Comparison of ENCODE assay signal across 17 cellular contexts in the genomic region with DNA sequence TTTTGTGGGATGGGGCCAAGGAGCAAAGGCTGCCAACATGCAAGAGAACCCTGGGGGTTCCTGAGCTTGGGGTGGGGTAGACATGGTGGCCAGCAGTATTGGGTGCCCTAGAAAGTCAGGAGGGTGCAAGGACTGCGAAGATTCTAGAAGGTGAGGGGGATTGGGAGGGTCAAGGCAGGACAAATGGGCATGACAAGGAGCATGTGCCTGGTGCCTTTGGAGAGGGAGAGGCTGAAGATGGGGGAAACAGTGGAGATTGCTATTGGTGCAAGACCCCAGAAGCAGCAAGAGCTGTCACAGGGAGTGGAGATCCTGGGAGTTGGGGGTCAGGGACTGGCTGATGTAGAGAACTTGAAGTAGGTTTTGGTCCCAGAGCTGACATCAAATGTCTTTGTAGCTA. TPM values are rescaled to one million over a fixed set of nuclear protein-coding genes. Genes with fewer than 3 reads are reported as not detected.
A peak's percentile ranks its signal among the peaks of the same experiment; 100 is the strongest.
DNase-seq lines count a peak whose midpoint lies in the region; ATAC-seq, FAIRE-seq and TF ChIP-seq lines count a peak whose summit lies in the region.
"Had no signal": no experiment of that assay in that cellular context is flagged by ENCODE, and none has a peak within 500 bp of the region (broad histone marks: within the 10 kb centered on the region; RNA-seq: fewer than 3 reads in every experiment).

No MANE protein-coding gene starts in this region.

- H3K4me3 ChIP-seq in BLaER1 (no peak overlapping the region), kidney (ENCODE audit: low read length in 2 of 2) (no peak overlapping the region), small intestine (ENCODE audit: low read depth in 1 of 2, low read length in 2 of 2) (no peak overlapping the region)
- no peak overlapping the region for H3K4me3 ChIP-seq in CD4-positive, CD25-positive, alpha-beta regulatory T cell (ENCODE audit: low read depth, low read length)
- H3K4me3 ChIP-seq: SJSA1, tibial artery had no signal

- no peak overlapping the region for H3K27ac ChIP-seq in BLaER1
- H3K27ac ChIP-seq in CD4-positive, CD25-positive, alpha-beta regulatory T cell (ENCODE audit: insufficient read depth, low read length, poor library complexity, severe bottlenecking): peak overlapping the region; percentile 5
- no peak overlapping the region for H3K27ac ChIP-seq in kidney (ENCODE audit: low read depth in 2 of 2, low read length in 2 of 2)
- H3K27ac ChIP-seq in small intestine (ENCODE audit: low read depth in 1 of 2, low read length in 1 of 2): no peak overlapping the region
- H3K27ac ChIP-seq: SJSA1 had no signal

- FAIRE-seq in kidney (lab: Jason Lieb, UNC): no peak
- FAIRE-seq in small intestine (lab: Jason Lieb, UNC): no peak
- FAIRE-seq: RCC 7860 had no signal

- H3K9me3 Mint-ChIP-seq in CD4-positive, CD25-positive, alpha-beta regulatory T cell: peaks cover 0 to 2% (median 0%) of the 10 kb centered on the region in 7 donors
- H3K9me3 Mint-ChIP-seq in activated CD8-positive, alpha-beta T cell treated with anti-CD3 and anti-CD28 coated beads, Interleukin-2, amount 10 ng/mL, durations not matched to agents 7 days and 5 days (ENCODE audit: insufficient read depth): no peaks in the 10 kb centered on the region
- H3K9me3 Mint-ChIP-seq in naive thymus-derived CD8-positive, alpha-beta T cell: no peaks in the 10 kb centered on the region

- H3K9me3 ChIP-seq in BLaER1: peaks cover 35% of the 10 kb centered on the region
- no peaks in the 10 kb centered on the region for H3K9me3 ChIP-seq in CD4-positive, CD25-positive, alpha-beta regulatory T cell (ENCODE audit: control insufficient read depth in 2 of 2, low read length in 2 of 2)
- no peaks in the 10 kb centered on the region for H3K9me3 ChIP-seq in kidney (ENCODE audit: control insufficient read depth in 1 of 2, low read length in 2 of 2)
- H3K9me3 ChIP-seq in small intestine (ENCODE audit: control insufficient read depth, low read depth): no peaks in the 10 kb centered on the region
- H3K9me3 ChIP-seq: SJSA1, tibial artery had no signal

- H3K9ac ChIP-seq in BLaER1 (no peak overlapping the region), kidney (ENCODE audit: low read length in 2 of 2) (no peak overlapping the region)

- peaks cover 100% of the 10 kb centered on the region for H4K20me1 ChIP-seq in BLaER1

- H3K36me3 Mint-ChIP-seq in CD4-positive, CD25-positive, alpha-beta regulatory T cell: peaks cover 17% of the 10 kb centered on the region
- H3K36me3 Mint-ChIP-seq in activated CD8-positive, alpha-beta T cell treated with anti-CD3 and anti-CD28 coated beads, Interleukin-2, amount 10 ng/mL, durations not matched to agents 7 days and 5 days (ENCODE audit: low read depth): peaks cover 63% of the 10 kb centered on the region
- peaks cover 0 to 11% (median 0%) of the 10 kb centered on the region in 3 donors for H3K36me3 Mint-ChIP-seq in naive thymus-derived CD8-positive, alpha-beta T cell

- 94 to 100% (median 96%) methylated on average over 1 of the region's 1 CpG for WGBS in small intestine, 3 donors

- peak overlapping the region; percentile 84; the same call in 1 of the 2 replicates for H3K4me2 ChIP-seq in BLaER1

- intact Hi-C loops in kidney (cut with DNase I): no loop called here

- peaks cover 54% of the 10 kb centered on the region for H3K4me1 ChIP-seq in BLaER1
- H3K4me1 ChIP-seq in CD4-positive, CD25-positive, alpha-beta regulatory T cell (ENCODE audit: control insufficient read depth, insufficient read depth, low read length, poor library complexity, severe bottlenecking): peaks cover 97% of the 10 kb centered on the region
- H3K4me1 ChIP-seq in kidney (ENCODE audit: control insufficient read depth in 1 of 2, insufficient read depth in 1 of 2, low read depth in 1 of 2, low read length in 2 of 2): peaks cover 29 to 59% of the 10 kb centered on the region in 2 donors
- H3K4me1 ChIP-seq in small intestine (ENCODE audit: control insufficient read depth in 2 of 2, insufficient read depth in 1 of 2, low read depth in 1 of 2, low read length in 1 of 2): peaks cover 7 to 14% of the 10 kb centered on the region in 2 donors

- no peak for ATAC-seq in CD4-positive, CD25-positive, alpha-beta regulatory T cell (ENCODE audit: low read depth in 2 of 2)
- ATAC-seq in activated CD8-positive, alpha-beta T cell treated with anti-CD3 and anti-CD28 coated beads, Interleukin-2, amount 10 ng/mL, durations not matched to agents 7 days and 5 days: no peak
- no peak for ATAC-seq in naive thymus-derived CD8-positive, alpha-beta T cell

- H3K27me3 ChIP-seq in BLaER1: no peaks in the 10 kb centered on the region
- no peaks in the 10 kb centered on the region for H3K27me3 ChIP-seq in CD4-positive, CD25-positive, alpha-beta regulatory T cell (ENCODE audit: control insufficient read depth, insufficient read depth, low read length)
- no peaks in the 10 kb centered on the region for H3K27me3 ChIP-seq in small intestine (ENCODE audit: control insufficient read depth in 2 of 2, insufficient read depth in 2 of 2, low read length in 2 of 2)
- H3K27me3 ChIP-seq: SJSA1, tibial artery had no signal

- H3K27ac Mint-ChIP-seq in CD4-positive, CD25-positive, alpha-beta regulatory T cell: peak overlapping the region; percentile 49 to 91 (median 79)
- peak overlapping the region; percentile 75 for H3K27ac Mint-ChIP-seq in activated CD8-positive, alpha-beta T cell treated with anti-CD3 and anti-CD28 coated beads, Interleukin-2, amount 10 ng/mL, durations not matched to agents 7 days and 5 days
- H3K27ac Mint-ChIP-seq in naive thymus-derived CD8-positive, alpha-beta T cell: peak overlapping the region; percentile 85 to 97 (median 90)

- no peaks in the 10 kb centered on the region for H3K27me3 Mint-ChIP-seq in CD4-positive, CD25-positive, alpha-beta regulatory T cell
- no peaks in the 10 kb centered on the region for H3K27me3 Mint-ChIP-seq in activated CD8-positive, alpha-beta T cell treated with anti-CD3 and anti-CD28 coated beads, Interleukin-2, amount 10 ng/mL, durations not matched to agents 7 days and 5 days (ENCODE audit: low read depth)
- H3K27me3 Mint-ChIP-seq in naive thymus-derived CD8-positive, alpha-beta T cell: no peaks in the 10 kb centered on the region

- CTCF ChIA-PET in activated CD8-positive, alpha-beta T cell treated with anti-CD3 and anti-CD28 coated beads, Interleukin-2, amount 10 ng/mL, durations not matched to agents 7 days and 5 days (lab: Charles Lee): interaction anchor here (1.6 kb wide), 1 partner anchor 11 kb away, joined by 4 read pairs; no protein-coding TSS in a partner anchor

- DNase-seq in CD4-positive, CD25-positive, alpha-beta regulatory T cell: no peak
- no peak for DNase-seq in activated CD8-positive, alpha-beta T cell treated with anti-CD3 and anti-CD28 coated beads, Interleukin-2, amount 10 ng/mL, durations not matched to agents 7 days and 5 days
- DNase-seq in naive thymus-derived CD8-positive, alpha-beta T cell: no peak
- DNase-seq in kidney: no peak
- DNase-seq in small intestine: no peak
- DNase-seq in NCI-H774 (lab: John Stamatoyannopoulos, UW): no peak
- DNase-seq: activated CD4-positive, CD25-positive, alpha-beta regulatory T cell; COR-L47; H7; KG1; NCI-H1930; NK-92 treated with Interleukin-12 subunit alpha and Interleukin-12 subunit beta, amount 100 ng/mL, for 24 hours; stimulated activated naive CD4-positive, alpha-beta T cell; tibial artery had no signal

- H3K36me3 ChIP-seq in BLaER1 (peaks cover 46% of the 10 kb centered on the region), kidney (ENCODE audit: control insufficient read depth in 1 of 2, insufficient read depth in 2 of 2, low read length in 2 of 2) (no peaks in the 10 kb centered on the region), small intestine (ENCODE audit: control insufficient read depth in 2 of 2, insufficient read depth in 2 of 2, low read length in 2 of 2) (no peaks in the 10 kb centered on the region)
- H3K36me3 ChIP-seq in CD4-positive, CD25-positive, alpha-beta regulatory T cell (ENCODE audit: control insufficient read depth, insufficient read depth, low read length): no peaks in the 10 kb centered on the region
- H3K36me3 ChIP-seq: SJSA1, tibial artery had no signal

- peak overlapping the region; percentile 44 to 75 (median 59) for H3K4me3 Mint-ChIP-seq in CD4-positive, CD25-positive, alpha-beta regulatory T cell
- H3K4me3 Mint-ChIP-seq in activated CD8-positive, alpha-beta T cell treated with anti-CD3 and anti-CD28 coated beads, Interleukin-2, amount 10 ng/mL, durations not matched to agents 7 days and 5 days: no peak overlapping the region
- H3K4me3 Mint-ChIP-seq in naive thymus-derived CD8-positive, alpha-beta T cell: peak overlapping the region in 8 of 10 donors; percentile 19 to 95 (median 74)

- H3K4me1 Mint-ChIP-seq in CD4-positive, CD25-positive, alpha-beta regulatory T cell: peaks cover 63 to 100% (median 85%) of the 10 kb centered on the region in 4 donors
- H3K4me1 Mint-ChIP-seq in activated CD8-positive, alpha-beta T cell treated with anti-CD3 and anti-CD28 coated beads, Interleukin-2, amount 10 ng/mL, durations not matched to agents 7 days and 5 days (ENCODE audit: low read depth): peaks cover 97% of the 10 kb centered on the region
- H3K4me1 Mint-ChIP-seq in naive thymus-derived CD8-positive, alpha-beta T cell: peaks cover 71 to 100% (median 96%) of the 10 kb centered on the region in 4 donors

- no peak for TF ChIP-seq CTCF in kidney (IDR thresholded peaks at IDR 0.05; ENCODE audit: borderline replicate concordance, extremely low read depth, insufficient read depth)

- POLR2A ChIA-PET in activated CD8-positive, alpha-beta T cell treated with anti-CD3 and anti-CD28 coated beads, Interleukin-2, amount 10 ng/mL, durations not matched to agents 7 days and 5 days (lab: Charles Lee): interaction anchor here (0.6 kb wide), 1 partner anchor 22 kb away, joined by 3 read pairs; no protein-coding TSS in a partner anchor
- POLR2A ChIA-PET in naive thymus-derived CD8-positive, alpha-beta T cell (lab: Charles Lee): interaction anchor here (0.6 kb wide), 1 partner anchor 128 kb away, joined by 3 read pairs; no protein-coding TSS in a partner anchor

RNA-seq across cellular contexts. Expression of gene B3GNT2, which starts 7.5 kb away (rescaled TPM):
- 61.5 TPM for total RNA-seq in CD4-positive, CD25-positive, alpha-beta regulatory T cell
- polyA plus RNA-seq in CD4-positive, CD25-positive, alpha-beta regulatory T cell: 10 to 100 TPM; 34.8 to 48.4 (median 39.5) TPM
- total RNA-seq in activated CD8-positive, alpha-beta T cell treated with anti-CD3 and anti-CD28 coated beads, Interleukin-2, amount 10 ng/mL, durations not matched to agents 7 days and 5 days: 10 to 100 TPM; 41.2 to 44.3 TPM
- total RNA-seq in naive thymus-derived CD8-positive, alpha-beta T cell: 10 to 100 TPM; 20.7 to 22.8 TPM
- polyA plus RNA-seq in naive thymus-derived CD8-positive, alpha-beta T cell: 10 to 100 TPM; 20.0 to 31.0 (median 27.0) TPM
- total RNA-seq in kidney: 35.0 TPM
- 17.5 TPM for polyA plus RNA-seq in kidney (ENCODE audit: insufficient read depth, low read depth, low replicate concordance)
- 10 to 100 TPM; 13.4 to 24.3 (median 14.1) TPM for polyA plus RNA-seq in small intestine
